Comparison of ENCODE assay signal across 1 cellular context in the genomic region with DNA sequence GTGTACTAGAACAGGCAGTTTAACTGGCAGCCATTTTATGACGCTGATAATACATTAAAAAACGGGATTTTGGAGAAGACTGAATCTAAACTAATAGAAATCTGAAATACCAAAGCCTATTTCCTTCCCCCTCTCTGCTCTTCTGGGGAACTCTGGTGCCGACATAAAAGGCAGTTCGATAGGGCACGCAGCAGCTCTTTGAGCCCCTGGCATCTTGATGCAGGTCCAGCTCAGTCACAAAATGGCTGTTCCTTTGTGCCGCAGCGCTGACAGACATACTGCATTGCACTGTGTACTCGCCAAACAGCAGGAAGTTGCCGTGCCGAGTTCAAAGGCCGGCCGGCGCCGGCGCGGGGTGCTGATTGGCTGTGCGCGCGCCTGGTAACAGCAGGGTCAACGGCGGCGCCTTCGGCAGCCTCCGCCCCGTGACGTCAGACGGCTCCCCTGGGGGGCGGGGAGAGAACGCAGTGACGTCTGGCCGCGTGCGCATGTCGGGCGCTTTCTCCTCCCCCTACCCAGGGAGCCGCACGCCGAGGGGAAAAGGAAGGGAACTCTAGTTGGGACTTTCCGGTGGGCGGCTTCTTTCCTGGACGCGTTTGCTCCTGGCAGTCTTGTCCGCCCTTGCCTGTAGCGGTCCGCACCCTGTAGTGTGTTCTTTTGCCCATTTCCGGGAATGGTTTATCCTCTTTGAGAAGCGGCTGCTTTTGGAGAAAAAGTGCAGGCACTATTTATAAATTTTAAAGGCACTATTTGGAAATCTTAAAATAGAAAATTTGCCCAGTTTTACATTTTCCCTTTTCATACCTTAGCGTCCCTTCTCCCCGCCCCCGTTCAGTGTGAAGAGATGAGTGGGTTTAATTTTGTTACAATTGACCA.
TF ChIP-seq lines count a peak whose summit lies in the region.

No MANE protein-coding gene starts in this region.

TF ChIP-seq in HepG2, 621 proteins besides CTCF, POLR2A, EP300 and RAD21 (continued from another document and continues in another):
- TF ChIP-seq ZNF414 (CRISPR knock-in tag; IDR thresholded peaks at IDR 0.05) (no peak; the same call in none of the 2 replicates), ZNF761 (CRISPR knock-in tag; conservative IDR thresholded peaks at IDR 0.05) (no peak), TAF1 (CRISPR knock-in tag; IDR thresholded peaks at IDR 0.05) (peak; percentile 99), ZNF441 (CRISPR knock-in tag; IDR thresholded peaks at IDR 0.05; ENCODE audit: borderline replicate concordance) (peak; percentile 24; the same call in 1 of the 2 replicates), ZNF841 (CRISPR knock-in tag; IDR thresholded peaks at IDR 0.05; ENCODE audit: borderline replicate concordance) (no peak), HNRNPL (IDR thresholded peaks at IDR 0.05; ENCODE audit: low read depth, low read length) (peak; percentile 48; the same call in 1 of the 2 replicates), NFKBIZ (CRISPR knock-in tag; IDR thresholded peaks at IDR 0.05) (0 out of 2 replicates have a peak, but pooled peaks have one; percentile 52), ZNF839 (CRISPR knock-in tag; IDR thresholded peaks at IDR 0.05; ENCODE audit: borderline replicate concordance) (no peak), FOSL1 (CRISPR knock-in tag; IDR thresholded peaks at IDR 0.05; ENCODE audit: borderline replicate concordance) (0 out of 2 replicates have a peak, but pooled peaks have one; percentile 20), SIX4 (CRISPR knock-in tag; IDR thresholded peaks at IDR 0.05) (no peak), BORCS8-MEF2B (CRISPR knock-in tag; IDR thresholded peaks at IDR 0.05) (peak; percentile 96), STAG1 (CRISPR knock-in tag; IDR thresholded peaks at IDR 0.05) (0 out of 2 replicates have a peak, but pooled peaks have one; percentile 15), ZNF318 (CRISPR knock-in tag; IDR thresholded peaks at IDR 0.05) (peak; percentile 90; the same call in 1 of the 2 replicates), MTA1 (CRISPR knock-in tag; IDR thresholded peaks at IDR 0.05; ENCODE audit: borderline replicate concordance) (peak; percentile 47; the same call in 1 of the 2 replicates), ZNF10 (CRISPR knock-in tag; IDR thresholded peaks at IDR 0.05; ENCODE audit: borderline replicate concordance, low read depth) (no peak), ZNF235 (CRISPR knock-in tag; IDR thresholded peaks at IDR 0.05; ENCODE audit: borderline replicate concordance) (no peak), ZSCAN29 (CRISPR knock-in tag; conservative IDR thresholded peaks at IDR 0.05) (no peak), CENPT (CRISPR knock-in tag; IDR thresholded peaks at IDR 0.05; ENCODE audit: low read depth) (no peak), SMARCE1 (IDR thresholded peaks at IDR 0.05; ENCODE audit: borderline replicate concordance) (no peak), ATF6 (CRISPR knock-in tag; conservative IDR thresholded peaks at IDR 0.05) (no peak), ZKSCAN1 (IDR thresholded peaks at IDR 0.05; ENCODE audit: low read length) (no peak), ZNF883 (CRISPR knock-in tag; IDR thresholded peaks at IDR 0.05; ENCODE audit: not compliant biosample characterization) (no peak), PCBP1 (IDR thresholded peaks at IDR 0.05; ENCODE audit: borderline replicate concordance, low read depth, low read length) (no peak), ZNF253 (CRISPR knock-in tag; IDR thresholded peaks at IDR 0.05; ENCODE audit: borderline replicate concordance) (0 out of 2 replicates have a peak, but pooled peaks have one; percentile 28), ZNF101 (CRISPR knock-in tag; IDR thresholded peaks at IDR 0.05; ENCODE audit: borderline replicate concordance, low read depth) (no peak), RBM22 (optimal IDR thresholded peaks at IDR 0.05; ENCODE audit: low read length) (peak; percentile 100), ZNF546 (CRISPR knock-in tag; conservative IDR thresholded peaks at IDR 0.05) (no peak), ZNF549 (CRISPR knock-in tag; IDR thresholded peaks at IDR 0.05) (no peak), NFKB2 (CRISPR knock-in tag; IDR thresholded peaks at IDR 0.05; ENCODE audit: borderline replicate concordance) (peak; percentile 64; the same call in 1 of the 2 replicates), ZNF225 (CRISPR knock-in tag; IDR thresholded peaks at IDR 0.05) (no peak), POLR2AphosphoS2 (IDR thresholded peaks at IDR 0.05; ENCODE audit: low read depth, low read length) (peak; percentile 90), EHMT2 (IDR thresholded peaks at IDR 0.05; ENCODE audit: borderline replicate concordance, low read depth, low read length) (no peak), BCL6 (CRISPR knock-in tag; IDR thresholded peaks at IDR 0.05) (peak; percentile 48; the same call in 1 of the 2 replicates), SAFB2 (CRISPR knock-in tag; IDR thresholded peaks at IDR 0.05; ENCODE audit: borderline replicate concordance, low read depth) (0 out of 2 replicates have a peak, but pooled peaks have one; percentile 66)
- TF ChIP-seq, protein P1, sequence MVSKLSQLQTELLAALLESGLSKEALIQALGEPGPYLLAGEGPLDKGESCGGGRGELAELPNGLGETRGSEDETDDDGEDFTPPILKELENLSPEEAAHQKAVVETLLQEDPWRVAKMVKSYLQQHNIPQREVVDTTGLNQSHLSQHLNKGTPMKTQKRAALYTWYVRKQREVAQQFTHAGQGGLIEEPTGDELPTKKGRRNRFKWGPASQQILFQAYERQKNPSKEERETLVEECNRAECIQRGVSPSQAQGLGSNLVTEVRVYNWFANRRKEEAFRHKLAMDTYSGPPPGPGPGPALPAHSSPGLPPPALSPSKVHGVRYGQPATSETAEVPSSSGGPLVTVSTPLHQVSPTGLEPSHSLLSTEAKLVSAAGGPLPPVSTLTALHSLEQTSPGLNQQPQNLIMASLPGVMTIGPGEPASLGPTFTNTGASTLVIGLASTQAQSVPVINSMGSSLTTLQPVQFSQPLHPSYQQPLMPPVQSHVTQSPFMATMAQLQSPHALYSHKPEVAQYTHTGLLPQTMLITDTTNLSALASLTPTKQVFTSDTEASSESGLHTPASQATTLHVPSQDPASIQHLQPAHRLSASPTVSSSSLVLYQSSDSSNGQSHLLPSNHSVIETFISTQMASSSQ (IDR thresholded peaks at IDR 0.05; ENCODE audit: low read depth), result no peak
- TF ChIP-seq, protein P1 (CRISPR knock-in tag; IDR thresholded peaks at IDR 0.05; ENCODE audit: borderline replicate concordance), result peak; percentile 85; the same call in 1 of the 2 replicates
